ENCODE assay signal across 26 cellular contexts in the genomic region with DNA sequence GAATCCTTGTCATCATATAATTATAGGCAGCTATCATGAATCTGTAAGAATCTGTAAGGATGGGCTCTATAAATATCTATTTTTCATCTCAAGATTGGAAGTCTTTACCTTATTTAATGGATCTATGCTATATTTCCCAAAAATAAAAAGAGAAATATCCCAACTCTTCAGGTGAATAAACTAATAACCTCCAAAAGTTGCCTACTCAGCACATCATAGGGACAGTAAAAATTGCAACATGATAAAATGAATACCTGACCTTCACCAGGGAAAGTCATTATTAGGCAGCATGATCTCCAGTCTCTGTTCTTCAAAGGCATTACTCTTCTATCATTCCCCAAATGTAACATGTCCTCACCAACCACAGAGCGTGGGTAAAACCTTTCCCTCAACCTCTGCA.
DNase-seq lines count a peak whose midpoint lies in the region; ATAC-seq, FAIRE-seq and TF ChIP-seq lines count a peak whose summit lies in the region.
"Had no signal": no experiment of that assay in that cellular context is flagged by ENCODE, and none has a peak within 500 bp of the region (broad histone marks: within the 10 kb centered on the region; RNA-seq: fewer than 3 reads in every experiment).

No MANE protein-coding gene starts in this region.

- no peak overlapping the region for H4K5ac ChIP-seq in H1 (ENCODE audit: insufficient read length, low read depth, low read length)
- H4K5ac ChIP-seq in H9 (ENCODE audit: insufficient read length, low read depth, low read length) = no peak overlapping the region

- no peaks in the 10 kb centered on the region for H3F3A ChIP-seq in PC-3 (ENCODE audit: low read length, unreplicated experiment)

- H3K4me3 ChIP-seq in HepG2 (replicated peaks in 1 of 3; ENCODE audit: insufficient read depth in 1 of 3, low read depth in 2 of 3, low read length in 3 of 3) (no peak overlapping the region), right lobe of liver (no peak overlapping the region), PC-3 (ENCODE audit: low read length) (no peak overlapping the region), H1 (ENCODE audit: extremely low read depth in 1 of 4, insufficient read depth in 2 of 4, low read depth in 3 of 4, low read length in 4 of 4) (no peak overlapping the region)
- H3K4me3 ChIP-seq: BLaER1, GM12878 had no signal

- no peak overlapping the region for H2BK120ac ChIP-seq in H1 (replicated peaks; ENCODE audit: low read depth, low read length)
- H2BK120ac ChIP-seq in H9 (ENCODE audit: low read depth, low read length, poor library complexity, severe bottlenecking) = no peak overlapping the region

- no peak overlapping the region for H2AK5ac ChIP-seq in H1 (ENCODE audit: low read depth, low read length)
- H2AK5ac ChIP-seq in H9 (ENCODE audit: insufficient read length, low read length) = no peak overlapping the region

- WGBS in HepG2 (ENCODE audit: low lambda C conversion rate) = 0% methylated on average over 1 of the region's 1 CpG
- WGBS in right lobe of liver (ENCODE audit: insufficient coverage, low coverage, low lambda C conversion rate, missing lambda C conversion rate) = 63% methylated on average over 1 of the region's 1 CpG
- WGBS in H1 (ENCODE audit: extremely low coverage in 1 of 2, insufficient coverage in 1 of 2, insufficient read length in 1 of 2, insufficient replicate concordance in 2 of 2, low coverage in 1 of 2, low lambda C conversion rate in 2 of 2, missing lambda C conversion rate in 1 of 2), 2 experiments = 88% methylated on average over 1 of the region's 1 CpG; no CpG with 5 or more reads in 1 of the 2 experiments
- WGBS in H9 (ENCODE audit: extremely low coverage, insufficient read length, low lambda C conversion rate) = no CpG with 5 or more reads among the region's 1 CpG

- TF ChIP-seq RAD21 in HepG2 (CRISPR knock-in tag; IDR thresholded peaks at IDR 0.05) = no peak
- TF ChIP-seq RAD21 in H1 (IDR thresholded peaks at IDR 0.05 in 1 of 2, conservative IDR thresholded peaks at IDR 0.05 in 1 of 2; ENCODE audit: low read depth in 2 of 2, low read length in 2 of 2) = no peak

- H3K9me3 ChIP-seq in HepG2 (ENCODE audit: low read length) = no peaks in the 10 kb centered on the region
- no peaks in the 10 kb centered on the region for H3K9me3 ChIP-seq in right lobe of liver
- no peaks in the 10 kb centered on the region for H3K9me3 ChIP-seq in PC-3 (ENCODE audit: low read length)
- H3K9me3 ChIP-seq in H1 (ENCODE audit: insufficient read depth in 2 of 2, low read depth in 1 of 2, low read length in 1 of 2) = no peaks in the 10 kb centered on the region
- H3K9me3 ChIP-seq in H9 (ENCODE audit: control insufficient read depth, low read depth, low read length) = no peaks in the 10 kb centered on the region
- H3K9me3 ChIP-seq: BE2C, BLaER1 had no signal

- no peak overlapping the region for H3K14ac ChIP-seq in H1 (ENCODE audit: insufficient read length)
- H3K14ac ChIP-seq in H9 (ENCODE audit: insufficient read depth, low read length) = no peak overlapping the region

- H2BK12ac ChIP-seq in H1 (ENCODE audit: low read depth, low read length) (no peak overlapping the region), H9 (ENCODE audit: insufficient read length, low read depth, low read length) (no peak overlapping the region)

- H3K36me3 ChIP-seq in HepG2 (replicated peaks in 1 of 2; ENCODE audit: control insufficient read depth in 1 of 2, insufficient read depth in 2 of 2, low read length in 2 of 2) = no peaks in the 10 kb centered on the region
- no peaks in the 10 kb centered on the region for H3K36me3 ChIP-seq in right lobe of liver
- H3K36me3 ChIP-seq in PC-3 (ENCODE audit: low read depth, low read length) = no peaks in the 10 kb centered on the region
- H3K36me3 ChIP-seq in H1 (ENCODE audit: control insufficient read depth in 2 of 4, insufficient read depth in 4 of 4, low read length in 3 of 4) = no peaks in the 10 kb centered on the region
- H3K36me3 ChIP-seq: BE2C, BLaER1 had no signal

- no peak for ATAC-seq in HepG2
- ATAC-seq in right lobe of liver = no peak
- no peak for ATAC-seq in PC-3
- no peak for ATAC-seq in HG02885 (IDR thresholded peaks at IDR 0.05; ENCODE audit: poor library complexity, unreplicated experiment)
- ATAC-seq: GM12878 had no signal

- no peak overlapping the region for H3K9ac ChIP-seq in HepG2 (ENCODE audit: insufficient read depth, low read depth, low read length)
- H3K9ac ChIP-seq in PC-3 (ENCODE audit: low read length) = no peak overlapping the region
- no peak overlapping the region for H3K9ac ChIP-seq in H1 (replicated peaks in 1 of 4; ENCODE audit: extremely low read depth in 1 of 4, low read depth in 3 of 4, low read length in 3 of 4)
- H3K9ac ChIP-seq in H9 (ENCODE audit: extremely low read depth, insufficient read length, low read length) = no peak overlapping the region
- H3K9ac ChIP-seq: BLaER1 had no signal

- intact Hi-C loops in HepG2 (cut with micrococcal nuclease; ENCODE audit: unreplicated experiment) (no loop called here), right lobe of liver (cut with DNase I) (no loop called here), PC-3 (cut with micrococcal nuclease) (loop anchor here (10.0 kb wide), 1 partner anchor 587 kb away; no protein-coding TSS in a partner anchor)

- in situ Hi-C loops in HepG2 (cut with HindIII; ENCODE audit: extremely low pct_ligation_motif_present, low pct_unique_long_range_greater_than_20kb) = no loop called here

- no peaks in the 10 kb centered on the region for H3K27me3 ChIP-seq in HepG2 (ENCODE audit: control insufficient read depth in 1 of 2, insufficient read depth in 2 of 2, low read length in 2 of 2)
- H3K27me3 ChIP-seq in right lobe of liver = no peaks in the 10 kb centered on the region
- H3K27me3 ChIP-seq in PC-3 (ENCODE audit: low read length) = no peaks in the 10 kb centered on the region
- H3K27me3 ChIP-seq in H1 (replicated peaks in 1 of 4; ENCODE audit: control insufficient read depth in 3 of 4, extremely low read depth in 1 of 4, insufficient read depth in 3 of 4, low read length in 3 of 4) = no peaks in the 10 kb centered on the region
- H3K27me3 ChIP-seq in H9 (ENCODE audit: insufficient read depth, low read length) = no peaks in the 10 kb centered on the region
- H3K27me3 ChIP-seq: BE2C, BLaER1 had no signal

- H3K18ac ChIP-seq in H1 (ENCODE audit: extremely low read depth, low read length) (no peak overlapping the region), H9 (ENCODE audit: insufficient read length, low read depth, low read length) (no peak overlapping the region)

- H3K79me2 ChIP-seq in HepG2 (ENCODE audit: insufficient read depth, low read length) (no peaks in the 10 kb centered on the region), PC-3 (ENCODE audit: low read length) (no peaks in the 10 kb centered on the region), H1 (ENCODE audit: control insufficient read depth in 1 of 2, insufficient read depth in 2 of 2, low read length in 2 of 2) (no peaks in the 10 kb centered on the region), H9 (ENCODE audit: insufficient read depth, low read length) (no peaks in the 10 kb centered on the region)

- H4K91ac ChIP-seq in H1 (replicated peaks; ENCODE audit: insufficient read length, low read length) (no peak overlapping the region), H9 (ENCODE audit: insufficient read length, low read depth, low read length) (no peak overlapping the region)

- H3K27me3 Mint-ChIP-seq in H9 (ENCODE audit: low read depth) = no peaks in the 10 kb centered on the region
- H3K27me3 Mint-ChIP-seq: CD4-positive, CD25-positive, alpha-beta regulatory T cell had no signal

- H3K4ac ChIP-seq in H1 (replicated peaks; ENCODE audit: insufficient read length, low read depth, low read length) (no peak overlapping the region), H9 (ENCODE audit: low read depth, low read length) (no peak overlapping the region)

- H2BK20ac ChIP-seq in H1 (ENCODE audit: low read length) = no peak overlapping the region
- H2BK20ac ChIP-seq in H9 (ENCODE audit: low read depth, low read length, poor library complexity, severe bottlenecking) = no peak overlapping the region

- no peak overlapping the region for H3T11ph ChIP-seq in H9 (ENCODE audit: low read length)

- TF ChIP-seq POLR2A in HepG2 (IDR thresholded peaks at IDR 0.05; ENCODE audit: insufficient read depth in 1 of 2, low read depth in 2 of 2, low read length in 2 of 2) (no peak), right lobe of liver (IDR thresholded peaks at IDR 0.05) (no peak), H1 (IDR thresholded peaks at IDR 0.05; ENCODE audit: control extremely low read depth in 1 of 2, low read depth in 2 of 2, low read length in 2 of 2) (no peak)

- H3K23me2 ChIP-seq in H1 (ENCODE audit: low read depth, low read length) (no peaks in the 10 kb centered on the region), H9 (ENCODE audit: insufficient read length, low read depth, low read length, poor library complexity, severe bottlenecking) (no peaks in the 10 kb centered on the region)

- CTCF ChIA-PET in HepG2 (lab: Yijun Ruan, JAX; ENCODE audit: low intra/inter-chr PET ratio, low total read pairs) = no interaction called here
- CTCF ChIA-PET in PC-3 (lab: Charles Lee) = interaction anchor here (0.5 to 0.6 kb wide), 2 partner anchors 19 to 176 kb away, joined by 3 to 4 read pairs; no protein-coding TSS in a partner anchor
- CTCF ChIA-PET in H1 (lab: Charles Lee; ENCODE audit: partially characterized antibody) = interaction anchor here (1.2 kb wide), 1 partner anchor 75 kb away, joined by 3 read pairs; no protein-coding TSS in a partner anchor

- H3K79me1 ChIP-seq in H1 (ENCODE audit: low read depth, low read length) (no peaks in the 10 kb centered on the region), H9 (ENCODE audit: insufficient read depth, low read depth, low read length, poor library complexity, severe bottlenecking) (no peaks in the 10 kb centered on the region)

- no peak overlapping the region for H4K8ac ChIP-seq in H1 (ENCODE audit: extremely low read depth, insufficient read depth, low read length)
- no peak overlapping the region for H4K8ac ChIP-seq in H9 (replicated peaks; ENCODE audit: insufficient read length, low read depth, low read length)

- H2AFZ ChIP-seq in HepG2 (ENCODE audit: low read length) = no peak overlapping the region
- H2AFZ ChIP-seq in PC-3 (ENCODE audit: low read length) = no peak overlapping the region
- H2AFZ ChIP-seq in H1 (ENCODE audit: low read length) = no peak overlapping the region
- H2AFZ ChIP-seq in H9 (ENCODE audit: low read length) = no peak overlapping the region

- no peak overlapping the region for H3K4me2 ChIP-seq in HepG2 (ENCODE audit: low read depth, low read length)
- 0 out of 2 replicates have a peak overlapping the region, but pooled peaks have one; percentile 30 for H3K4me2 ChIP-seq in PC-3 (ENCODE audit: low read length)
- H3K4me2 ChIP-seq in H1 (ENCODE audit: insufficient read depth in 1 of 2, low read depth in 2 of 2, low read length in 2 of 2) = no peak overlapping the region
- H3K4me2 ChIP-seq in H9 (ENCODE audit: insufficient read depth, insufficient read length, low read length) = no peak overlapping the region
- H3K4me2 ChIP-seq: BLaER1 had no signal

- POLR2A ChIA-PET in HepG2 (lab: Yijun Ruan, JAX) = no interaction called here
- POLR2A ChIA-PET in PC-3 (lab: Charles Lee; ENCODE audit: unreplicated experiment) = no interaction called here
- POLR2A ChIA-PET in H1 (lab: Charles Lee; ENCODE audit: partially characterized antibody) = no interaction called here

- H3K4me3 Mint-ChIP-seq in H9 = no peak overlapping the region
- H3K4me3 Mint-ChIP-seq: CD14-positive monocyte; CD4-positive, alpha-beta memory T cell; CD4-positive, CD25-positive, alpha-beta regulatory T cell; CD8-positive, alpha-beta memory T cell had no signal

- TF ChIP-seq CTCF in HepG2 (CRISPR knock-in tag; IDR thresholded peaks at IDR 0.05) = no peak
- TF ChIP-seq CTCF in right lobe of liver (IDR thresholded peaks at IDR 0.05) = no peak
- TF ChIP-seq CTCF in PC-3 (conservative IDR thresholded peaks at IDR 0.05; ENCODE audit: low read depth, low read length) = no peak
- no peak for TF ChIP-seq CTCF in H1 (IDR thresholded peaks at IDR 0.05; ENCODE audit: control extremely low read depth in 1 of 3, insufficient read depth in 1 of 3, low read depth in 1 of 3, low read length in 3 of 3)
- no peak for TF ChIP-seq CTCF in H9 (conservative IDR thresholded peaks at IDR 0.05)

- H3K27ac ChIP-seq in HepG2 (ENCODE audit: extremely low read length, insufficient read depth, low read length) = no peak overlapping the region
- no peak overlapping the region for H3K27ac ChIP-seq in right lobe of liver
- peak overlapping the region; percentile 16; the same call in 1 of the 2 replicates for H3K27ac ChIP-seq in PC-3 (ENCODE audit: low read length)
- no peak overlapping the region for H3K27ac ChIP-seq in H1 (ENCODE audit: low read depth, low read length)
- no peak overlapping the region for H3K27ac ChIP-seq in H9 (ENCODE audit: insufficient read length, low read depth, low read length)
- H3K27ac ChIP-seq: 22Rv1, BLaER1 had no signal

- no peaks in the 10 kb centered on the region for H4K20me1 ChIP-seq in HepG2 (ENCODE audit: insufficient read depth, low read length)
- H4K20me1 ChIP-seq in PC-3 (ENCODE audit: low read length) = no peaks in the 10 kb centered on the region
- H4K20me1 ChIP-seq in H1 (replicated peaks in 1 of 2; ENCODE audit: control insufficient read depth in 1 of 2, insufficient read depth in 2 of 2, low read length in 2 of 2) = no peaks in the 10 kb centered on the region
- no peaks in the 10 kb centered on the region for H4K20me1 ChIP-seq in H9 (ENCODE audit: control insufficient read depth, insufficient read depth, insufficient read length)
- H4K20me1 ChIP-seq: BLaER1 had no signal

- no peaks in the 10 kb centered on the region for H3K9me2 ChIP-seq in PC-3 (replicated peaks; ENCODE audit: low read length)

- H2BK5ac ChIP-seq in H1 (ENCODE audit: low read depth, low read length) (no peak overlapping the region), H9 (ENCODE audit: insufficient read length, low read length) (no peak overlapping the region)

- H3K4me1 ChIP-seq in HepG2 (ENCODE audit: insufficient read depth, low read length) (0 out of 2 replicates have a peak, but pooled peaks cover 12% of the 10 kb centered on the region), right lobe of liver (peaks cover 0 to 7% (median 0%) of the 10 kb centered on the region in 4 donors), PC-3 (ENCODE audit: insufficient read depth, low read length) (peaks cover 18% of the 10 kb centered on the region), H1 (replicated peaks in 1 of 4; ENCODE audit: control insufficient read depth in 3 of 4, insufficient read depth in 4 of 4, low read length in 3 of 4) (no peaks in the 10 kb centered on the region), H9 (ENCODE audit: insufficient read depth, low read length) (no peaks in the 10 kb centered on the region)
- H3K4me1 ChIP-seq: BE2C, BLaER1 had no signal

- peaks cover 0 to 6% of the 10 kb centered on the region in 2 experiments; a peak in 2 of 4 replicates for H3K4me1 Mint-ChIP-seq in H9
- H3K4me1 Mint-ChIP-seq: CD14-positive monocyte; CD4-positive, alpha-beta memory T cell; CD4-positive, CD25-positive, alpha-beta regulatory T cell; CD8-positive, alpha-beta memory T cell had no signal

- no peaks in the 10 kb centered on the region for H3K36me3 Mint-ChIP-seq in H9 (ENCODE audit: insufficient read depth in 1 of 3, low read depth in 3 of 3)
- H3K36me3 Mint-ChIP-seq: CD14-positive monocyte; CD4-positive, alpha-beta memory T cell; CD4-positive, CD25-positive, alpha-beta regulatory T cell; CD8-positive, alpha-beta memory T cell had no signal

- H3K23ac ChIP-seq in H1 (ENCODE audit: insufficient read length) (no peak overlapping the region), H9 (ENCODE audit: insufficient read length, low read depth, low read length) (no peak overlapping the region)

- H2BK15ac ChIP-seq in H1 (ENCODE audit: low read length) (no peak overlapping the region), H9 (ENCODE audit: low read depth, low read length) (no peak overlapping the region)

- H3K27ac Mint-ChIP-seq in H9 = no peak overlapping the region
- H3K27ac Mint-ChIP-seq: CD14-positive monocyte; CD4-positive, alpha-beta memory T cell; CD4-positive, CD25-positive, alpha-beta regulatory T cell; CD8-positive, alpha-beta memory T cell had no signal

- no peak for FAIRE-seq in HepG2 (lab: Jason Lieb, UNC)
- FAIRE-seq in H1 (lab: Jason Lieb, UNC) = no peak
- FAIRE-seq: GM12878, GM12892, GM18507 had no signal

- H3K56ac ChIP-seq in H1 (replicated peaks; ENCODE audit: insufficient read length, low read depth, low read length) = no peak overlapping the region
- H3K56ac ChIP-seq in H9 (ENCODE audit: insufficient read length, low read depth, low read length) = no peak overlapping the region

- BruUV-seq in HepG2 (replicated peaks; lab: Mats Ljungman, UMichigan) = no TSS peak
- BruUV-seq in PC-3 (replicated peaks; lab: Mats Ljungman, UMichigan) = no TSS peak

- no peaks in the 10 kb centered on the region for H3K9me3 Mint-ChIP-seq in H9
- H3K9me3 Mint-ChIP-seq: CD4-positive, CD25-positive, alpha-beta regulatory T cell; CD8-positive, alpha-beta memory T cell had no signal

- TF ChIP-seq EP300 in HepG2 (IDR thresholded peaks at IDR 0.05; ENCODE audit: low read depth in 2 of 2, low read length in 2 of 2) = no peak
- TF ChIP-seq EP300 in HepG2 (CRISPR knock-in tag; IDR thresholded peaks at IDR 0.05; ENCODE audit: borderline replicate concordance) = no peak
- no peak for TF ChIP-seq EP300 in H1 (IDR thresholded peaks at IDR 0.05; ENCODE audit: borderline replicate concordance in 1 of 2, low read depth in 2 of 2, low read length in 2 of 2)

- DNase-seq in HepG2 (ENCODE audit: low spot score) (no peak), right lobe of liver (no peak), PC-3 (no peak), H1 (ENCODE audit: low read depth in 1 of 2, low spot score in 2 of 2) (no peak), germinal center (ENCODE audit: low spot score) (no peak), H9 (no peak)
- DNase-seq: ACHN; BE2C; C1 segment of cervical spinal cord; CD4-positive, alpha-beta memory T cell; CD4-positive, CD25-positive, alpha-beta regulatory T cell; CD8-positive, alpha-beta memory T cell; COR-L47; DMS 273 treated with DMSO at 0.1 percent for 48 hours; DMS153; DMS79; DND-41; EL; GDM1 had no signal
